Comparison of ENCODE assay signal across 29 cellular contexts in the genomic region with DNA sequence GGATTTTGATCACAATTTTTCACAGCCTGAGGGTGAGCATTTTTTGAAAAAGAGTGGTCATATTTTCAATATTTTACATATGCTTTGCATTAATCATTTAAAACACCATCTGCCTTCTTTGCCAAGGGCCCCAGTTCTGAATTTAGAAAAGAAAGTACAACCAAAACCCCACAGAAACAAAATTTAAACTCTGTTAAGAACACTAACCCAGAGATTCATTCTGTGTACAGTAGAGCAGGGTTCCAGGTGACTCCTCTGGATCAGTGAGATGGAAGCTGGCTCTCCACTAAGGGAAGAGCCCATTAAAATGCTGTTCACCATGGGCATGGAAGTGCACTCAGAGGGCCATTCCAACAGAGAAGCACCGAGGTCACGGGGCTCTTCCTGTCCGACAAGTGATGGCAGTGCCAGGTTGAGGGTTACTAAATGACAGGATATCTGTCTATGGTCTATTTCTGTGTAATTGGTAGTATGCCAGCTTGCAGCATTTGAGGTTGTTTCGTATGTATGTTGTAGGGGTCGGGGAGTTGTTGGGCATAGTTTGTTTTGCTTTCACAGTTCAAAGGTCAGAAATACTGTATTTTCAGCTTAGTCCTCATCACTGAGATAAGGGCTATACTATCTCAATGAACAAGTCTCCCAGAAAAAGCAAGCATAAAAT.
DNase-seq lines count a peak whose midpoint lies in the region; ATAC-seq, FAIRE-seq and TF ChIP-seq lines count a peak whose summit lies in the region.
"Had no signal": no experiment of that assay in that cellular context is flagged by ENCODE, and none has a peak within 500 bp of the region (broad histone marks: within the 10 kb centered on the region; RNA-seq: fewer than 3 reads in every experiment).

No MANE protein-coding gene starts in this region.

- no peaks in the 10 kb centered on the region for H3K27me3 ChIP-seq in GM12878 (replicated peaks in 1 of 2; ENCODE audit: control insufficient read depth in 2 of 2, insufficient read depth in 2 of 2, low read length in 1 of 2)
- H3K27me3 ChIP-seq: BLaER1, MG63, SJSA1 had no signal

- no peak for TF ChIP-seq POLR2A in GM12878 (IDR thresholded peaks at IDR 0.05; ENCODE audit: low read depth, low read length)

- no peak overlapping the region for H3K4me2 ChIP-seq in GM12878 (ENCODE audit: control insufficient read depth, insufficient read depth)
- H3K4me2 ChIP-seq: BLaER1 had no signal

- no peaks in the 10 kb centered on the region for H4K20me1 ChIP-seq in GM12878 (ENCODE audit: control insufficient read depth, insufficient read depth)
- H4K20me1 ChIP-seq: BLaER1 had no signal

- FAIRE-seq in HTR-8/SVneo (lab: Jason Lieb, UNC) (peak; percentile 64), GM12878 (lab: Jason Lieb, UNC) (no peak), GM19239 (lab: Jason Lieb, UNC) (no peak)
- FAIRE-seq: G401.6, H54 had no signal

- no peak overlapping the region for H3K4me3 ChIP-seq in GM12878
- H3K4me3 ChIP-seq: BLaER1, MG63, SJSA1 had no signal

- CTCF ChIA-PET in GM12878 (lab: Yijun Ruan, JAX), result no interaction called here

- TF ChIP-seq RAD21 in GM12878 (IDR thresholded peaks at IDR 0.05; ENCODE audit: insufficient read depth, low read depth, low read length), result no peak

- no peak for TF ChIP-seq EP300 in GM12878 (IDR thresholded peaks at IDR 0.05; ENCODE audit: borderline replicate concordance in 1 of 2, control insufficient read depth in 1 of 2, low read depth in 2 of 2, low read length in 2 of 2)

- H3K4me1 ChIP-seq in GM12878 (ENCODE audit: control insufficient read depth, insufficient read depth, low read length), result no peaks in the 10 kb centered on the region
- H3K4me1 ChIP-seq: BLaER1, SJSA1 had no signal

- POLR2A ChIA-PET in GM12878 (lab: Charles Lee), result interaction anchor here (0.6 kb wide), 1 partner anchor 180 kb away, joined by 7 read pairs; no protein-coding TSS in a partner anchor

- H3K36me3 ChIP-seq in GM12878 (ENCODE audit: control insufficient read depth in 2 of 2, insufficient read depth in 2 of 2, low read length in 1 of 2), result no peaks in the 10 kb centered on the region
- H3K36me3 ChIP-seq: BLaER1, MG63, SJSA1 had no signal

- no peak overlapping the region for H2AFZ ChIP-seq in GM12878 (ENCODE audit: control insufficient read depth, low read depth, low read length)

- ATAC-seq in GM18867 (IDR thresholded peaks at IDR 0.05; ENCODE audit: unreplicated experiment), result peak; percentile 69
- peak; percentile 62 for ATAC-seq in GM19397 (IDR thresholded peaks at IDR 0.05; ENCODE audit: unreplicated experiment)
- peak; percentile 50 for ATAC-seq in GM12878
- ATAC-seq in GM21367 (IDR thresholded peaks at IDR 0.05; ENCODE audit: unreplicated experiment), result no peak
- ATAC-seq: PC-3, Right ventricle myocardium inferior, T-cell had no signal

- RAD21 ChIA-PET in GM12878 (lab: Charles Lee; ENCODE audit: unreplicated experiment), result interaction anchor here (0.6 kb wide), 1 partner anchor 37 kb away, joined by 4 read pairs; no protein-coding TSS in a partner anchor

- no peak overlapping the region for H3K27ac ChIP-seq in GM12878 (ENCODE audit: control insufficient read depth, insufficient read depth)
- H3K27ac ChIP-seq: BLaER1, SJSA1 had no signal

- no peaks in the 10 kb centered on the region for H3K79me2 ChIP-seq in GM12878 (ENCODE audit: control insufficient read depth, insufficient read depth, low read length)

- in situ Hi-C loops in GM12878 (cut with MboI), result no loop called here
- in situ Hi-C loops in ACHN (cut with HindIII; ENCODE audit: low pct_ligation_motif_present, low pct_unique_long_range_greater_than_20kb, low sequenced_read_pairs), result no loop called here

- H3K9me3 ChIP-seq in GM12878 (replicated peaks; ENCODE audit: control insufficient read depth, insufficient read depth, low read length), result no peaks in the 10 kb centered on the region
- H3K9me3 ChIP-seq: BLaER1, MG63, SJSA1 had no signal

- 9% methylated on average over 5 of the region's 5 CpGs for WGBS in GM12878 (ENCODE audit: insufficient coverage, insufficient replicate concordance, low lambda C conversion rate, missing lambda C conversion rate)

- DNase-seq in HTR-8/SVneo (ENCODE audit: insufficient read length, low spot score) (no peak), GM12878 (ENCODE audit: low read depth, low spot score) (no peak), ACHN (no peak), GM19239 (ENCODE audit: insufficient read length, low spot score) (no peak), cortex of kidney (lab: John Stamatoyannopoulos, UW) (no peak)
- DNase-seq: CD4-positive, CD25-positive, alpha-beta regulatory T cell; COR-L47; DMS53; IMR-90; KG1; MG63; NCI-H1417; NCI-H1694 treated with DMSO at 0.1 percent for 48 hours; NCI-H2081 treated with DMSO at 0.1 percent for 48 hours; NCI-H2171; NCI-H226; NCI-H510A; NCI-H774; NK-92 treated with Interleukin-12 subunit alpha and Interleukin-12 subunit beta, amount 100 ng/mL, for 24 hours; PC-3; T-cell had no signal

- intact Hi-C loops in GM12878 (cut with micrococcal nuclease; ENCODE audit: unreplicated experiment), result loop anchor here (10.0 kb wide), 1 partner anchor 55 kb away; no protein-coding TSS in a partner anchor

- SMC1A ChIA-PET in GM12878 (lab: Charles Lee; ENCODE audit: uncharacterized antibody, unreplicated experiment), result no interaction called here

- no TSS peak for BruUV-seq in GM12878 (replicated peaks; lab: Mats Ljungman, UMichigan)

- H3K9ac ChIP-seq in GM12878 (ENCODE audit: control insufficient read depth, insufficient read depth, low read length), result no peak overlapping the region
- H3K9ac ChIP-seq: BLaER1 had no signal

- no peak for TF ChIP-seq CTCF in GM12878 (IDR thresholded peaks at IDR 0.05 in 2 of 3, conservative IDR thresholded peaks at IDR 0.05 in 1 of 3; ENCODE audit: control insufficient read depth in 2 of 3, extremely low read depth in 1 of 3, insufficient read depth in 1 of 3, low read depth in 3 of 3, low read length in 3 of 3)

TF ChIP-seq in GM12878, 131 proteins besides CTCF, POLR2A, EP300 and RAD21:
- TF ChIP-seq NR2C1 (IDR thresholded peaks at IDR 0.05) (peak; percentile 35; the same call in 1 of the 2 replicates), ATF7 (IDR thresholded peaks at IDR 0.05; ENCODE audit: low read depth) (no peak)
